17 cellular contexts compared by ENCODE assay signal in genomic region chr14:92203116-92203515, GRCh38.
"Had no signal": no experiment of that assay in that cellular context is flagged by ENCODE, and none has a peak within 500 bp of the region (broad histone marks: within the 10 kb centered on the region; RNA-seq: fewer than 3 reads in every experiment).

No MANE protein-coding gene starts in this region.

- H3K27ac ChIP-seq: coronary artery, dorsolateral prefrontal cortex, esophagus muscularis mucosa, foreskin keratinocyte, gastroesophageal sphincter, heart right ventricle, left lung, lower lobe of right lung had no signal

- H3K4me1 Mint-ChIP-seq: mesothelial cell of epicardium had no signal

- H3K9me3 ChIP-seq: gastroesophageal sphincter, heart right ventricle, left lung, lower lobe of right lung, mucosa of descending colon had no signal

- H3K4me1 ChIP-seq: esophagus muscularis mucosa, foreskin keratinocyte, gastroesophageal sphincter, heart right ventricle, left lung, lower lobe of right lung had no signal

- ATAC-seq: foreskin keratinocyte, gastroesophageal sphincter, heart right ventricle, left cardiac atrium, left lung, left ventricle myocardium superior, lower lobe of right lung, mucosa of descending colon had no signal

- H3K36me3 Mint-ChIP-seq: mesothelial cell of epicardium had no signal

- DNase-seq: dermis blood vessel endothelial cell; dorsolateral prefrontal cortex; effector CD4-positive, alpha-beta T cell; effector memory CD4-positive, alpha-beta T cell; foreskin keratinocyte; heart right ventricle; hippocampal formation; left cardiac atrium; left lung; left ventricle myocardium superior; lower lobe of right lung; mesenchymal stem cell; mucosa of descending colon had no signal

- H3K4me3 Mint-ChIP-seq: mesothelial cell of epicardium had no signal

- H3K36me3 ChIP-seq: esophagus muscularis mucosa, gastroesophageal sphincter, heart right ventricle, left lung, lower lobe of right lung had no signal

- H3K4me3 ChIP-seq: coronary artery, dorsolateral prefrontal cortex, esophagus muscularis mucosa, gastroesophageal sphincter, heart right ventricle, left lung, lower lobe of right lung, mucosa of descending colon had no signal

- H3K27ac Mint-ChIP-seq: mesothelial cell of epicardium had no signal
